In the genomic region with DNA sequence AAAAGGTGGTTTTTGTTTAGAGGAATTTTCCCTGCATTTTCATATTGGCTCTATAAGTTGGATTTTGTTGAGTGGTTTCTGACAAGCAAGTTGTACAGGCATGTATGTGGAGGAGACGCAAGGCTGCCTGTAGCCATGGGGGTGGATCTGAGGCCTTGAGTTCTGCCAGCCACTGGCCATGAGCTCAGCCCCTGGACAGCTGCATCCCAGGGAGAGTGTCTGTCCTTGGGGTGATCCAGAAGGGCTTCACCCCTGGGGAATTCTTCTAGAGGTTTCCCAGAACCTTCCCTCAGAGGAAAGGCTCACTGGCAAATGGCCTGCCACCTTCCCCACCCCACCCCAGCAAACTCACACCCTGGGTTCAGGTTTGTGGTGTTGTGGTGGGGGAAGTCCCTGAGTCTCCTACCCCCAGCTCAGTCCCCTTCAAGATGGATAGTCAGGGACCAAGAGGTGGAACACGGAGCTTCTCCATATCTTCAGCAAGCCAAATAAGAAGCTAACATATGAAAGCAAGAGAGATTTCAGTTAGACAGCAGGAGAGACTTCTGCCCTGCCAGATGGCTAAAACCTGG, we compare ENCODE assay signal across 29 cellular contexts.
"Had no signal": no experiment of that assay in that cellular context is flagged by ENCODE, and none has a peak within 500 bp of the region (broad histone marks: within the 10 kb centered on the region; RNA-seq: fewer than 3 reads in every experiment).

No MANE protein-coding gene starts in this region.

- H3K4me3 ChIP-seq: colonic mucosa, gastrocnemius medialis, lower lobe of right lung, mucosa of descending colon, neural progenitor cell, prostate gland, right atrium auricular region, sigmoid colon, skin epidermis, spleen, thoracic aorta, tibial nerve, upper lobe of left lung had no signal

- H2AFZ ChIP-seq: neural progenitor cell, parathyroid adenoma had no signal

- H3K27ac Mint-ChIP-seq: dendritic cell treated with granulocyte-macrophage colony-stimulating factor and Interleukin-4, amounts not matched to agents 40 ng/mL and 50 ng/mL, for 4 days; endodermal cell; nephron; neural progenitor cell; stimulated activated naive B cell treated with anti-CD40 and anti-IgM and Interleukin-4, amounts not matched to agents 10 μg/mL and 1 μg/mL and 100 μg/mL, for 72 hours; stimulated activated naive CD8-positive, alpha-beta T cell treated with anti-CD3 and anti-CD28 coated beads, Interleukin-15, Interleukin-2, amounts not matched to agents 100 ng/mL and 50 ng/mL, for 24 hours had no signal

- DNase-seq: colonic mucosa; effector CD8-positive, alpha-beta T cell; endodermal cell; foreskin fibroblast; gastrocnemius medialis; head of caudate nucleus; left ventricle myocardium superior; lower lobe of right lung; mucosa of descending colon; naive thymus-derived CD4-positive, alpha-beta T cell; sigmoid colon; spleen; stimulated activated CD4-positive, alpha-beta T cell treated with anti-CD3 and anti-CD28 coated beads, Interleukin-4, amount 100 ng/mL, for 4 hours; stimulated activated naive B cell treated with anti-CD40 and anti-IgM and Interleukin-4, amounts not matched to agents 10 μg/mL and 1 μg/mL and 100 μg/mL, for 72 hours; upper lobe of left lung had no signal

- H3K36me3 ChIP-seq: colonic mucosa, gastrocnemius medialis, lower lobe of right lung, neural progenitor cell, prostate gland, right atrium auricular region, sigmoid colon, spleen, thoracic aorta, tibial nerve, upper lobe of left lung had no signal

- H3K79me2 ChIP-seq: parathyroid adenoma had no signal

- H3K27me3 ChIP-seq: colonic mucosa, gastrocnemius medialis, neural progenitor cell, right atrium auricular region, sigmoid colon, spleen, tibial nerve, upper lobe of left lung had no signal

- H3K4me1 Mint-ChIP-seq: endodermal cell, nephron, neural progenitor cell had no signal

- H3K27me3 Mint-ChIP-seq: dendritic cell treated with granulocyte-macrophage colony-stimulating factor and Interleukin-4, amounts not matched to agents 40 ng/mL and 50 ng/mL, for 4 days; naive thymus-derived CD4-positive, alpha-beta T cell; stimulated activated naive B cell treated with anti-CD40 and anti-IgM and Interleukin-4, amounts not matched to agents 10 μg/mL and 1 μg/mL and 100 μg/mL, for 72 hours; stimulated activated naive CD8-positive, alpha-beta T cell treated with anti-CD3 and anti-CD28 coated beads, Interleukin-15, Interleukin-2, amounts not matched to agents 100 ng/mL and 50 ng/mL, for 24 hours had no signal

- H3K4me3 Mint-ChIP-seq: dendritic cell treated with granulocyte-macrophage colony-stimulating factor and Interleukin-4, amounts not matched to agents 40 ng/mL and 50 ng/mL, for 4 days; endodermal cell; naive thymus-derived CD4-positive, alpha-beta T cell; nephron; neural progenitor cell; stimulated activated naive B cell treated with anti-CD40 and anti-IgM and Interleukin-4, amounts not matched to agents 10 μg/mL and 1 μg/mL and 100 μg/mL, for 72 hours; stimulated activated naive CD8-positive, alpha-beta T cell treated with anti-CD3 and anti-CD28 coated beads, Interleukin-15, Interleukin-2, amounts not matched to agents 100 ng/mL and 50 ng/mL, for 24 hours had no signal

- H3K36me3 Mint-ChIP-seq: naive thymus-derived CD4-positive, alpha-beta T cell; neural progenitor cell; stimulated activated naive B cell treated with anti-CD40 and anti-IgM and Interleukin-4, amounts not matched to agents 10 μg/mL and 1 μg/mL and 100 μg/mL, for 72 hours had no signal

- H3K4me2 ChIP-seq: neural progenitor cell had no signal

- H3K9me3 ChIP-seq: colonic mucosa, gastrocnemius medialis, lower lobe of right lung, mucosa of descending colon, prostate gland, right atrium auricular region, sigmoid colon, spleen, thoracic aorta, tibial nerve, upper lobe of left lung had no signal

- H3K27ac ChIP-seq: colonic mucosa, epithelial cell of prostate, gastrocnemius medialis, lower lobe of right lung, neural progenitor cell, parathyroid adenoma, prostate gland, right atrium auricular region, sigmoid colon, skin epidermis, spleen, thoracic aorta, tibial nerve, upper lobe of left lung had no signal

- H3K9me3 Mint-ChIP-seq: dendritic cell treated with granulocyte-macrophage colony-stimulating factor and Interleukin-4, amounts not matched to agents 40 ng/mL and 50 ng/mL, for 4 days; endodermal cell; naive thymus-derived CD4-positive, alpha-beta T cell; nephron; neural progenitor cell; stimulated activated naive B cell treated with anti-CD40 and anti-IgM and Interleukin-4, amounts not matched to agents 10 μg/mL and 1 μg/mL and 100 μg/mL, for 72 hours; stimulated activated naive CD8-positive, alpha-beta T cell treated with anti-CD3 and anti-CD28 coated beads, Interleukin-15, Interleukin-2, amounts not matched to agents 100 ng/mL and 50 ng/mL, for 24 hours had no signal

- H3K4me1 ChIP-seq: colonic mucosa, gastrocnemius medialis, lower lobe of right lung, neural progenitor cell, parathyroid adenoma, prostate gland, right atrium auricular region, sigmoid colon, spleen, tibial nerve, upper lobe of left lung had no signal

- FAIRE-seq: keratinocyte, urothelium cell line had no signal

- H3K9ac ChIP-seq: neural progenitor cell, parathyroid adenoma had no signal

- ATAC-seq: esophagus mucosa; gastrocnemius medialis; left ventricle myocardium superior; lower lobe of right lung; mucosa of descending colon; naive thymus-derived CD4-positive, alpha-beta T cell; stimulated activated naive B cell treated with anti-CD40 and anti-IgM and Interleukin-4, amounts not matched to agents 10 μg/mL and 1 μg/mL and 100 μg/mL, for 72 hours had no signal
